32 cellular contexts compared by ENCODE assay signal in the genomic region with DNA sequence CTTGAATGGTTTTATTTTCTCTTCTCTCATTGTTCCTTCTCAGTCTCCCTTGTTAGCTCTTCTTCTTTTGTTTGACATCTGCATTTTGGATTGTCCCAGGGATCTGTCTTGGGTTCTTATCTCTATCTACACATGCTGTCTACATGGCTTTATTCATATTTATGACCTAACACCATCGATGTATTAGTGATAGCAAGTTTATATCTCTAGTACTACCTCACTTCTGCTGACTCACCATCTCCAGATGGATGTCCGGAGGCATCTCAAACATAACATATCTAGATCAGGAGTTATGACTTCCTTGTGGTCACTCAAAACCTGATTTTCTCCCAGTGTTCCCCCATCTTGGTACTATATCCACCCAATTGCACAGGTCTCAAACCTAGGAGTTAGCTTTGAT. TPM values are rescaled to one million over a fixed set of nuclear protein-coding genes. Genes with fewer than 3 reads are reported as not detected.
"Had no signal": no experiment of that assay in that cellular context is flagged by ENCODE, and none has a peak within 500 bp of the region (broad histone marks: within the 10 kb centered on the region; RNA-seq: fewer than 3 reads in every experiment).

No MANE protein-coding gene starts in this region.

- H3K4me2 ChIP-seq: PC-9 had no signal

- H3K27me3 ChIP-seq: SJCRH30 had no signal

- FAIRE-seq: RCC 7860 had no signal

- H3K9me3 ChIP-seq: MG63 had no signal

- H3K4me1 ChIP-seq: SJCRH30 had no signal

- H3K27ac ChIP-seq: PC-9, RWPE1, SJCRH30, SK-N-MC had no signal

- DNase-seq: Kasumi-1, KG1, MG63, NCI-H1048, NCI-H1092 treated with DMSO at 0.1 percent for 48 hours, NCI-H1105 treated with DMSO at 0.1 percent for 48 hours, NCI-H1417, NCI-H1436, NCI-H146, NCI-H1694, NCI-H187, NCI-H1930, NCI-H2029 treated with DMSO at 0.1 percent for 48 hours, NCI-H2171 treated with DMSO at 0.1 percent for 48 hours, NCI-H2227 treated with DMSO at 0.1 percent for 48 hours, NCI-H345, NCI-H446, NCI-H510A treated with DMSO at 0.1 percent for 48 hours, NCI-H524 treated with DMSO at 0.1 percent for 48 hours, NCI-H526 treated with DMSO at 0.1 percent for 48 hours, NCI-H774, PC-9, SHP77, SIG-M5, SJCRH30 had no signal

- ATAC-seq: Panc1, Right ventricle myocardium inferior, SK-N-SH treated with all-trans-retinoic acid at 6 μM for 48 hours had no signal

- H3K4me3 ChIP-seq: MG63, PC-9, SJCRH30, SK-N-MC had no signal

- H3K36me3 ChIP-seq: MG63, SJCRH30 had no signal

RNA-seq across cellular contexts. Expression of a gene that starts 19.2 kb away (rescaled TPM):
- total RNA-seq: OCI-LY7 had no signal
